In the genomic region with DNA sequence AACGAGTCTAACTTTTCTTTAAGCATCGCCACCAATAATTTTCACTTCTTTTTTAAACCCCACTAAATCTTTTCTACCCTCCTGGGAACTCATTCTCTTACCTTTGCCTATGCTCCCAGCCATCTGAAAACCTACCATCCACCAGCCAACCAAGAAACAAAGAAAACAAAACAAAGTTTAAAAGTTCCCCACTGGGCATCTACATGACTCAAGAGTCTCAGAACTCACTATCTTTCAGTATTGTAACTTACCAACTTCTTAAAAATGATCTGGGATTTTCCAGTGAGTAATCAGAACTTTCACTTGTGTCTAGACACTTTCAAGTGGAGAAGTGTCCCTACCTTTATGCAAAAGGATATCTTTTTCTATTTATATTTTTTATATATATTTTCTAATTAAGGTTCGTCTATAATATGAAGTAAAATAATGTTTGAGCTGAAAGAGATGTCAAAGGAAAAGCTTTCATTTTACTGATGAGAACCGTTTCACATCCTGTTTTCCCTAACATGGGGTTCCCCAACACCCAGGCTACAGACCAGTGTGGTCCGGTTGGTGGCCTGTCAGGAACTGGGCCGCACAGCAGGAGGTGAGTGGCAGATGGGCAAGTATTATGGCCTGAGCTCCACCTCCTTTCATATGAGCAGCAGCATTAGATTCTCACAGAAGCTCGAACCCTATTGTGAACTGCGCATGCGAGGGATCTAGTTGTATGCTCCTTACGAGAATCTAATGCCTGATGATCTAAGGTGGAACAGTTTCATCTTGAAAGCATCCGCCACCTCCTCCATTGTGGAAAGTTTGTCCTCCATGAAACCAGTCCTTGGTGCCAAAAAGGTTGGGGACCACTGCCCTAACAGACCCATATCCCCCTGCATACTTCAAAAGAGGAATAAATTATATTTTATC, we compare ENCODE assay signal across 10 cellular contexts. TPM values are rescaled to one million over a fixed set of nuclear protein-coding genes. Genes with fewer than 3 reads are reported as not detected.
DNase-seq lines count a peak whose midpoint lies in the region; ATAC-seq and TF ChIP-seq lines count a peak whose summit lies in the region.
"Had no signal": no experiment of that assay in that cellular context is flagged by ENCODE, and none has a peak within 500 bp of the region (broad histone marks: within the 10 kb centered on the region; RNA-seq: fewer than 3 reads in every experiment).

No MANE protein-coding gene starts in this region.

- peak in 1 of 2 donors; percentile 40 for ATAC-seq in natural killer cell treated with Interleukin-12 subunit alpha and Interleukin-12 subunit beta and Interleukin-15 and Interleukin-18, amount 100 ng/mL, for 72 hours
- ATAC-seq in natural killer cell (no peak), HG02610 (IDR thresholded peaks at IDR 0.05; ENCODE audit: unreplicated experiment) (peak; percentile 92), HG03571 (IDR thresholded peaks at IDR 0.05; ENCODE audit: unreplicated experiment) (peak; percentile 98), Right ventricle myocardium inferior (no peak)

- H3K9me3 Mint-ChIP-seq in natural killer cell treated with Interleukin-12 subunit alpha and Interleukin-12 subunit beta and Interleukin-15 and Interleukin-18, amount 100 ng/mL, for 72 hours = peaks cover 3% of the 10 kb centered on the region
- H3K9me3 Mint-ChIP-seq in natural killer cell = no peaks in the 10 kb centered on the region
- no peaks in the 10 kb centered on the region for H3K9me3 Mint-ChIP-seq in nephron progenitor cell

- peaks cover 13 to 19% of the 10 kb centered on the region in 2 donors for H3K27me3 Mint-ChIP-seq in natural killer cell treated with Interleukin-12 subunit alpha and Interleukin-12 subunit beta and Interleukin-15 and Interleukin-18, amount 100 ng/mL, for 72 hours
- H3K27me3 Mint-ChIP-seq in natural killer cell (ENCODE audit: low read depth in 2 of 2) (peaks cover 16 to 31% of the 10 kb centered on the region in 2 donors), nephron progenitor cell (ENCODE audit: low read depth, poor library complexity) (peaks cover 19% of the 10 kb centered on the region)

- no peaks in the 10 kb centered on the region for H3K36me3 Mint-ChIP-seq in natural killer cell treated with Interleukin-12 subunit alpha and Interleukin-12 subunit beta and Interleukin-15 and Interleukin-18, amount 100 ng/mL, for 72 hours
- no peaks in the 10 kb centered on the region for H3K36me3 Mint-ChIP-seq in natural killer cell
- no peaks in the 10 kb centered on the region for H3K36me3 Mint-ChIP-seq in nephron progenitor cell (ENCODE audit: low read depth)

- H3K4me1 Mint-ChIP-seq in natural killer cell treated with Interleukin-12 subunit alpha and Interleukin-12 subunit beta and Interleukin-15 and Interleukin-18, amount 100 ng/mL, for 72 hours (ENCODE audit: low read depth in 2 of 2) = peaks cover 4 to 5% of the 10 kb centered on the region in 2 donors
- H3K4me1 Mint-ChIP-seq in natural killer cell (no peaks in the 10 kb centered on the region), nephron progenitor cell (no peaks in the 10 kb centered on the region)

- peak overlapping the region in 1 of 2 donors; percentile 3 for H3K27ac Mint-ChIP-seq in natural killer cell treated with Interleukin-12 subunit alpha and Interleukin-12 subunit beta and Interleukin-15 and Interleukin-18, amount 100 ng/mL, for 72 hours
- H3K27ac Mint-ChIP-seq in natural killer cell (no peak overlapping the region), nephron progenitor cell (no peak overlapping the region)

- TF ChIP-seq CTCF in natural killer cell (IDR thresholded peaks at IDR 0.05) = no peak
- no peak for TF ChIP-seq CTCF in nephron progenitor cell (IDR thresholded peaks at IDR 0.05)

- no peak for DNase-seq in natural killer cell treated with Interleukin-12 subunit alpha and Interleukin-12 subunit beta and Interleukin-15 and Interleukin-18, amount 100 ng/mL, for 72 hours (ENCODE audit: low spot score)
- DNase-seq in natural killer cell (no peak), Right ventricle myocardium inferior (ENCODE audit: missing footprints) (no peak), nephron progenitor cell (no peak), NCI-H82 treated with DMSO at 0.1 percent for 48 hours (lab: John Stamatoyannopoulos, UW; ENCODE audit: unreplicated experiment) (no peak)
- no peak for DNase-seq in stimulated activated naive CD4-positive, alpha-beta T cell (lab: John Stamatoyannopoulos, UW)
- DNase-seq: BE2C, NCI-H82 had no signal

- intact Hi-C loops in natural killer cell (cut with micrococcal nuclease) = no loop called here
- intact Hi-C loops in Right ventricle myocardium inferior (cut with DNase I) = no loop called here

- peak overlapping the region; percentile 28 for H3K4me3 Mint-ChIP-seq in natural killer cell treated with Interleukin-12 subunit alpha and Interleukin-12 subunit beta and Interleukin-15 and Interleukin-18, amount 100 ng/mL, for 72 hours
- no peak overlapping the region for H3K4me3 Mint-ChIP-seq in natural killer cell
- no peak overlapping the region for H3K4me3 Mint-ChIP-seq in nephron progenitor cell

RNA-seq across cellular contexts. Expression of a gene that starts 9.8 kb away (rescaled TPM):
- total RNA-seq in natural killer cell treated with Interleukin-12 subunit alpha and Interleukin-12 subunit beta and Interleukin-15 and Interleukin-18, amount 100 ng/mL, for 72 hours = 1 to 10 TPM; 4.9 to 5.7 TPM
- total RNA-seq in natural killer cell = 1 to 10 TPM; 3.2 to 7.6 (median 5.1) TPM
- total RNA-seq in Right ventricle myocardium inferior = 2.3 TPM

RNA-seq across cellular contexts. Expression of a gene that starts 44.5 kb away (rescaled TPM):
- 1 to 10 TPM in 1 of 2 donors, under 1 TPM in 1; 0.73 to 2.1 TPM for total RNA-seq in natural killer cell treated with Interleukin-12 subunit alpha and Interleukin-12 subunit beta and Interleukin-15 and Interleukin-18, amount 100 ng/mL, for 72 hours
- total RNA-seq in natural killer cell (10 to 100 TPM in 1 of 3 donors, 1 to 10 TPM in 2; 8.8 to 10.0 (median 8.9) TPM), Right ventricle myocardium inferior (17.3 TPM)

Comparison
In these comparisons a context has a peak if more than half of its experiments do, and no peak if none do; other contexts are left out.
1. ATAC-seq: peak in HG02610 (single experiment) and HG03571 (single experiment); none in natural killer cell (0 of 3) and Right ventricle myocardium inferior (single experiment).